In genomic region chrX:57591284-57592158, GRCh38 we compare ENCODE assay signal across 8 cellular contexts. TPM values are rescaled to one million over a fixed set of nuclear protein-coding genes. Genes with fewer than 3 reads are reported as not detected.
DNase-seq lines count a peak whose midpoint lies in the region; ATAC-seq lines count a peak whose summit lies in the region.
"Not testable (repeated sequence)": the region's sequence is repeated elsewhere in the genome, so short reads cannot be mapped to it uniquely, and the experiment has no call there.

ZXDB (plus strand) TSS chrX:57592011; CDS start chrX:57592049, 38 bp downstream.

- H3K36me3 ChIP-seq in BLaER1 treated with 17β-estradiol and CSF1 and Interleukin-3, amounts not matched to agents 10 nM and 100 nM; ectodermal cell (ENCODE audit: control insufficient read depth, insufficient read depth, low read length): not testable (repeated sequence)

- H3K27ac ChIP-seq in BLaER1 treated with 17β-estradiol and CSF1 and Interleukin-3, amounts not matched to agents 10 nM and 100 nM: peak within 1 kb of the TSS; percentile 78 to 87 (median 85)
- peak within 1 kb of the TSS; percentile 69 for H3K27ac ChIP-seq in ectodermal cell (ENCODE audit: insufficient read depth, low read depth, low read length, poor library complexity, severe bottlenecking)
- H3K27ac ChIP-seq in layer of hippocampus (ENCODE audit: low read depth, low read length): peak within 1 kb of the TSS; percentile 52

- H4K20me1 ChIP-seq in BLaER1 treated with 17β-estradiol and CSF1 and Interleukin-3, amounts not matched to agents 10 nM and 100 nM: peaks cover 0 to 28% (median 15%) of the 10 kb centered on the region in 11 experiments; a peak in 14 of 22 replicates

- peaks cover 29 to 70% (median 50%) of the 10 kb centered on the region in 11 experiments for H3K27me3 ChIP-seq in BLaER1 treated with 17β-estradiol and CSF1 and Interleukin-3, amounts not matched to agents 10 nM and 100 nM
- not testable (repeated sequence) for H3K27me3 ChIP-seq in ectodermal cell (ENCODE audit: control insufficient read depth, insufficient read depth, low read length, poor library complexity, severe bottlenecking); layer of hippocampus (ENCODE audit: control insufficient read depth, insufficient read depth, low read length)

- H3K9ac ChIP-seq in BLaER1 treated with 17β-estradiol and CSF1 and Interleukin-3, amounts not matched to agents 10 nM and 100 nM: peak within 1 kb of the TSS; percentile 79 to 90 (median 86)

- peak; percentile 18 for DNase-seq in NCI-H146 (lab: John Stamatoyannopoulos, UW)
- DNase-seq in activated CD4-positive, alpha-beta T cell treated with anti-CD3 and anti-CD28 coated beads for 48 hours: peak; percentile 7
- DNase-seq in sciatic nerve (ENCODE audit: low spot score): not testable (repeated sequence)

- not testable (repeated sequence) for H3K9me3 ChIP-seq in BLaER1 treated with 17β-estradiol and CSF1 and Interleukin-3, amounts not matched to agents 10 nM and 100 nM (replicated peaks in 1 of 11); ectodermal cell (ENCODE audit: control insufficient read depth, low read length)

- peak; percentile 58 for ATAC-seq in GM19324 (IDR thresholded peaks at IDR 0.05; ENCODE audit: low FRiP score, unreplicated experiment)
- ATAC-seq in HG03025 (IDR thresholded peaks at IDR 0.05; ENCODE audit: low FRiP score, unreplicated experiment): peak; percentile 46
- ATAC-seq in sciatic nerve: peak; percentile 77

- H3K4me3 ChIP-seq in BLaER1 treated with 17β-estradiol and CSF1 and Interleukin-3, amounts not matched to agents 10 nM and 100 nM: peak within 1 kb of the TSS; percentile 47 to 71 (median 63)
- peak within 1 kb of the TSS; percentile 57 for H3K4me3 ChIP-seq in ectodermal cell (ENCODE audit: insufficient read depth, low read depth, low read length)

- peak within 1 kb of the TSS; percentile 73 to 87 (median 77) for H3K4me2 ChIP-seq in BLaER1 treated with 17β-estradiol and CSF1 and Interleukin-3, amounts not matched to agents 10 nM and 100 nM

- WGBS in ectodermal cell, 2 experiments: 40 to 45% methylated on average over 8 to 14 of the region's 39 CpGs

- peaks cover 8 to 33% (median 23%) of the 10 kb centered on the region in 10 experiments; a peak in 19 of 20 replicates for H3K4me1 ChIP-seq in BLaER1 treated with 17β-estradiol and CSF1 and Interleukin-3, amounts not matched to agents 10 nM and 100 nM
- not testable (repeated sequence) for H3K4me1 ChIP-seq in ectodermal cell (ENCODE audit: control insufficient read depth, insufficient read depth, low read length)

- intact Hi-C loops in sciatic nerve (cut with DNase I): not testable (repeated sequence)

RNA-seq across cellular contexts. Expression of gene ZXDB, which starts in this region (rescaled TPM):
- 6.0 TPM for polyA plus RNA-seq in ectodermal cell (2013, experiment 1 of 4)
- 6.9 TPM for polyA plus RNA-seq in ectodermal cell (2013, experiment 2 of 4)
- 6.6 TPM for polyA plus RNA-seq in ectodermal cell (2013, experiment 3 of 4)
- polyA plus RNA-seq in ectodermal cell (2013, experiment 4 of 4): 6.8 TPM
- 9.5 TPM for total RNA-seq in sciatic nerve
